8 cellular contexts compared by ENCODE assay signal in the genomic region with DNA sequence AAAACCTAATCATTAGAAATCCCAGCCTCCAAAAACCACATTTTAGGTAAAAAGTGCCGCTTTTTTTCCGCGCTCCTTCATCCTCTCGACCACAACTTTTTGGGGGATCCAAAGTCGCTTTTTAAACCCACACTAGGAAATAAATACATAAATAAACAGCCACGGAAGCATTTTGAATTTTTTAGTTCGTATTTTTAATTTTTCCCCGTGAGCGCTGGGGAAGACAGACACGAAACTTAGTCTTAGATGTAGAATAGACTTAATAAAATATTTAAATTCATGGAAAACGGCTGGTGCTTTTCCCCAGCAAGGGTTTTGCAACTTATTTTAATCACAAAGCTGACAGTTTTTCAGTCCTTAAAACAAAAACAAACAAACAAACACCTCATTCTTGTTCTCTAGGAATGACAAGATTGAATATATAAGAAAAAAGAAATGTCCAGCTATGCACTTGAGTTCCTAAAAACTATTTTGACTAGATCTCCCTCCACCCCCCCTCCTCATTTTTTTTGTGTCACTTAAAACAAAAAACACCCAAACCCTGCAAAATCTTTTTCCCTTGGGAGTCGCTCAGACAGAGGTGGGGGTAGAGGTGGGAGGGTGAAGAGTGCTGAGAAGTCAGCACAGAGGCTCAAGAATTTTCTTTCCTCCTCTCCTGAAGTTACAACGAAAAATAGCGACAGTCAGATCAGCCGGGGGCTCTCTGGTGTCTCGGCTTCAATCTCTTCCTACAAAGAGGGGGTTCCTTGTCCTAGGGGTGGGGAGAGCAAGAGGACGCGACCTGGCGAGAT. TPM values are rescaled to one million over a fixed set of nuclear protein-coding genes. Genes with fewer than 3 reads are reported as not detected.
DNase-seq lines count a peak whose midpoint lies in the region; ATAC-seq, FAIRE-seq and TF ChIP-seq lines count a peak whose summit lies in the region.

No MANE protein-coding gene starts in this region.

- H3K9me3 ChIP-seq in DOHH2 (ENCODE audit: control insufficient read depth, insufficient read depth, low read length), result no peaks in the 10 kb centered on the region
- no peaks in the 10 kb centered on the region for H3K9me3 ChIP-seq in OCI-LY1 (ENCODE audit: low read length)
- no peaks in the 10 kb centered on the region for H3K9me3 ChIP-seq in ovary

- H4K20me1 ChIP-seq in DOHH2 (ENCODE audit: control insufficient read depth, insufficient read depth, low read depth, low read length), result no peaks in the 10 kb centered on the region; the same call in 1 of the 2 replicates
- no peaks in the 10 kb centered on the region for H4K20me1 ChIP-seq in OCI-LY1 (ENCODE audit: insufficient read depth, low read length)

- H3F3A ChIP-seq in DOHH2 (ENCODE audit: control insufficient read depth, insufficient read depth) (peaks cover 11% of the 10 kb centered on the region), OCI-LY1 (ENCODE audit: insufficient read depth, low read length) (no peaks in the 10 kb centered on the region)

- TF ChIP-seq POLR2A in ovary (IDR thresholded peaks at IDR 0.05), result no peak
- no peak for TF ChIP-seq POLR2A in GM12891 (IDR thresholded peaks at IDR 0.05; ENCODE audit: low read depth, low read length)

- DNase-seq in epithelial cell of prostate (ENCODE audit: low read depth, low spot score) (no peak), ovary (no peak), hypothalamus (lab: John Stamatoyannopoulos, UW) (no peak), GM12891 (ENCODE audit: insufficient read length, low spot score) (no peak), caudate nucleus (lab: John Stamatoyannopoulos, UW) (no peak)

- H3K9ac ChIP-seq in OCI-LY1 (ENCODE audit: low read length), result no peak overlapping the region

- H3K9me2 ChIP-seq in DOHH2 (replicated peaks; ENCODE audit: control insufficient read depth, low read length) (no peaks in the 10 kb centered on the region), OCI-LY1 (ENCODE audit: low read depth, low read length) (no peaks in the 10 kb centered on the region)

- H3K27me3 ChIP-seq in DOHH2 (ENCODE audit: control insufficient read depth, low read length) (peaks cover 90% of the 10 kb centered on the region), OCI-LY1 (ENCODE audit: insufficient read depth, low read length) (peaks cover 8% of the 10 kb centered on the region), ovary (no peaks in the 10 kb centered on the region)

- no peak for FAIRE-seq in GM12891 (lab: Jason Lieb, UNC)

- H3K4me1 ChIP-seq in DOHH2 (ENCODE audit: control insufficient read depth, low read length) (peaks cover 36% of the 10 kb centered on the region), OCI-LY1 (ENCODE audit: insufficient read depth, low read length, severe bottlenecking) (no peaks in the 10 kb centered on the region), ovary (ENCODE audit: insufficient read depth) (peaks cover 3% of the 10 kb centered on the region)

- 14 to 16% (median 15%) methylated on average over 19 of the region's 19 CpGs for WGBS in ovary, 3 donors

- TF ChIP-seq CTCF in DOHH2 (IDR thresholded peaks at IDR 0.05; ENCODE audit: low read depth, low read length, poor library complexity, severe bottlenecking) (no peak), OCI-LY1 (IDR thresholded peaks at IDR 0.05; ENCODE audit: low read length) (no peak), ovary (IDR thresholded peaks at IDR 0.05) (no peak)

- H3K36me3 ChIP-seq in DOHH2 (ENCODE audit: control insufficient read depth, low read length) (no peaks in the 10 kb centered on the region), OCI-LY1 (ENCODE audit: insufficient read depth, low read length) (no peaks in the 10 kb centered on the region), ovary (no peaks in the 10 kb centered on the region)

- TF ChIP-seq EP300 in ovary (IDR thresholded peaks at IDR 0.05), result no peak

- H2AFZ ChIP-seq in OCI-LY1 (ENCODE audit: low read length), result no peak overlapping the region

- intact Hi-C loops in ovary (cut with DNase I), result loop anchor here in 1 of 4 donors (5.0 to 10.0 kb wide), 2 partner anchors 294 to 944 kb away; no protein-coding TSS in a partner anchor

- H3K79me2 ChIP-seq in DOHH2 (ENCODE audit: control insufficient read depth, low read length), result no peaks in the 10 kb centered on the region
- no peaks in the 10 kb centered on the region for H3K79me2 ChIP-seq in OCI-LY1 (ENCODE audit: insufficient read depth, low read length)

- H3K4me2 ChIP-seq in DOHH2 (ENCODE audit: low read length) (peak overlapping the region; percentile 85), OCI-LY1 (ENCODE audit: low read length) (peak overlapping the region; percentile 44; the same call in 1 of the 2 replicates)

- ATAC-seq in GM18873 (IDR thresholded peaks at IDR 0.05; ENCODE audit: low FRiP score, unreplicated experiment), result no peak

- H3K27ac ChIP-seq in DOHH2 (ENCODE audit: low read depth, low read length), result no peak overlapping the region
- no peak overlapping the region for H3K27ac ChIP-seq in OCI-LY1 (ENCODE audit: low read depth, low read length, poor library complexity, severe bottlenecking)
- H3K27ac ChIP-seq in epithelial cell of prostate, result peak overlapping the region; percentile 53
- no peak overlapping the region for H3K27ac ChIP-seq in ovary
- no peak overlapping the region for H3K27ac ChIP-seq in caudate nucleus (ENCODE audit: low read depth, low read length)

- H3K4me3 ChIP-seq in DOHH2 (ENCODE audit: low read length) (peak overlapping the region; percentile 64), OCI-LY1 (ENCODE audit: low read depth, low read length, poor library complexity, severe bottlenecking) (no peak overlapping the region), ovary (peak overlapping the region; percentile 46)

TF ChIP-seq in GM12891, 5 proteins besides CTCF, POLR2A, EP300 and RAD21:
- TF ChIP-seq POU2F2 (IDR thresholded peaks at IDR 0.05; ENCODE audit: low read depth, low read length) (no peak), POLR2AphosphoS5 (IDR thresholded peaks at IDR 0.05; ENCODE audit: low read depth, low read length) (no peak), TAF1 (IDR thresholded peaks at IDR 0.05; ENCODE audit: low read depth, low read length) (no peak), PAX5 (IDR thresholded peaks at IDR 0.05; ENCODE audit: insufficient read depth, low read length, severe bottlenecking) (no peak), SPI1 (IDR thresholded peaks at IDR 0.05; ENCODE audit: low read depth, low read length) (no peak)

RNA-seq across cellular contexts. Expression of a gene that starts 43.4 kb away (rescaled TPM):
- 10 to 100 TPM; 10.3 to 23.1 (median 16.4) TPM for total RNA-seq in ovary
- 10 to 100 TPM; 12.6 to 13.6 TPM for polyA plus RNA-seq in ovary
- 4.3 TPM for polyA plus RNA-seq in GM12891 (2012; ENCODE audit: low read depth, missing spikeins)
